ENCODE assay signal across 8 cellular contexts in the genomic region with DNA sequence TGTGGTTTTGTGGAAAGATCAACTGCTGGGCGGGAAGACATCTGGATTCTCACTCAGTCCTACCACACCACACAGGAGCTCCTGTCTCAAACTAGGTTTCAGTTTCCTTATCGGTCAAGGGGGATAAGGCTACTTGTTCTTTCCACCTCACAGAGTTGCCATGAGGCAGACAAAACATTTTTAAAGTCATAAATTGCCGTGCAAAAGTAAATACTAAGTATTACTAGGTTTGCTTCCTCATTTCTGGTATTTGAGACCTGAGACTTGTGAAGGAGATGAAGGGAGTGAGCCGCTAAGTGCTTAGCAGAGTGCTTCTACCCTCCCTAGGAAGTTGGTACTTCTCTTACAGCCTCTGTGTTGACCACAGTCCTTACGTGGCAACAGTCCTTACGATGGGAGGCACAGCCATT. TPM values are rescaled to one million over a fixed set of nuclear protein-coding genes. Genes with fewer than 3 reads are reported as not detected.
DNase-seq lines count a peak whose midpoint lies in the region; ATAC-seq and TF ChIP-seq lines count a peak whose summit lies in the region.

No MANE protein-coding gene starts in this region.

- H3K27ac ChIP-seq in DND-41 (ENCODE audit: low read length): peak overlapping the region; percentile 3; the same call in 1 of the 2 replicates
- peak overlapping the region; percentile 88 for H3K27ac ChIP-seq in temporal lobe (ENCODE audit: low read depth, low read length)

- intact Hi-C loops in activated CD8-positive, alpha-beta T cell treated with anti-CD3 and anti-CD28 coated beads for 36 hours (cut with micrococcal nuclease): loop anchor here (1.0 to 10.0 kb wide), 2 partner anchors 36 to 226 kb away; partner anchors contain the start of gene MED28

- peaks cover 13% of the 10 kb centered on the region for H3K79me2 ChIP-seq in DND-41 (ENCODE audit: insufficient read depth, low read length)

- peak overlapping the region; percentile 73 for H3K4me2 ChIP-seq in DND-41 (ENCODE audit: insufficient read depth, low read length)

- H4K20me1 ChIP-seq in DND-41 (ENCODE audit: insufficient read depth, low read length): no peaks in the 10 kb centered on the region

- TF ChIP-seq CTCF in DND-41 (IDR thresholded peaks at IDR 0.05; ENCODE audit: borderline replicate concordance, extremely low read depth, low read length, poor library complexity, severe bottlenecking): no peak
- TF ChIP-seq CTCF in activated CD8-positive, alpha-beta T cell treated with anti-CD3 and anti-CD28 coated beads for 36 hours (IDR thresholded peaks at IDR 0.05): no peak

- no peak overlapping the region; the same call in 1 of the 2 replicates for H2AFZ ChIP-seq in DND-41 (ENCODE audit: low read depth, low read length)

- no peak for DNase-seq in DND-41
- peak; percentile 7 for DNase-seq in activated CD8-positive, alpha-beta T cell treated with anti-CD3 and anti-CD28 coated beads for 36 hours
- DNase-seq in immature natural killer cell: peak; percentile 45 to 57 (median 50)
- no peak for DNase-seq in nucleus accumbens (lab: John Stamatoyannopoulos, UW)
- DNase-seq in UCSD-AML1 (lab: John Stamatoyannopoulos, UW; ENCODE audit: unreplicated experiment): no peak

- no peaks in the 10 kb centered on the region for H3K9me3 ChIP-seq in DND-41 (ENCODE audit: insufficient read depth, low read length, severe bottlenecking)

- H3K27me3 ChIP-seq in DND-41 (ENCODE audit: insufficient read depth, low read length, poor library complexity): no peaks in the 10 kb centered on the region

- H3K9me3 Mint-ChIP-seq in activated CD8-positive, alpha-beta T cell treated with anti-CD3 and anti-CD28 coated beads for 36 hours: no peaks in the 10 kb centered on the region
- no peaks in the 10 kb centered on the region for H3K9me3 Mint-ChIP-seq in immature natural killer cell

- no peaks in the 10 kb centered on the region for H3K27me3 Mint-ChIP-seq in activated CD8-positive, alpha-beta T cell treated with anti-CD3 and anti-CD28 coated beads for 36 hours
- peaks cover 16 to 23% (median 21%) of the 10 kb centered on the region in 3 donors for H3K27me3 Mint-ChIP-seq in immature natural killer cell (ENCODE audit: low read depth in 3 of 3)

- H3K4me3 ChIP-seq in DND-41 (ENCODE audit: low read depth in 1 of 2, low read length in 2 of 2): peak overlapping the region in 1 of 2 experiments; percentile 59; a peak in 2 of 4 replicates

- H3K4me3 Mint-ChIP-seq in activated CD8-positive, alpha-beta T cell treated with anti-CD3 and anti-CD28 coated beads for 36 hours: peak overlapping the region; percentile 94
- peak overlapping the region; percentile 86 to 96 (median 93) for H3K4me3 Mint-ChIP-seq in immature natural killer cell

- H3K4me1 Mint-ChIP-seq in activated CD8-positive, alpha-beta T cell treated with anti-CD3 and anti-CD28 coated beads for 36 hours (ENCODE audit: low read depth): peaks cover 23% of the 10 kb centered on the region
- H3K4me1 Mint-ChIP-seq in immature natural killer cell: peaks cover 20 to 27% of the 10 kb centered on the region in 2 donors

- peaks cover 31% of the 10 kb centered on the region for H3K4me1 ChIP-seq in DND-41 (ENCODE audit: insufficient read depth, low read length)

- CTCF ChIA-PET in activated CD8-positive, alpha-beta T cell treated with anti-CD3 and anti-CD28 coated beads for 36 hours (lab: Charles Lee): interaction anchor here (1.2 to 1.3 kb wide), 2 partner anchors 29 to 36 kb away, joined by 3 to 10 read pairs; partner anchors contain the start of gene MED28

- H3K36me3 Mint-ChIP-seq in activated CD8-positive, alpha-beta T cell treated with anti-CD3 and anti-CD28 coated beads for 36 hours (ENCODE audit: low read depth): peaks cover 50% of the 10 kb centered on the region
- peaks cover 4 to 10% (median 4%) of the 10 kb centered on the region in 3 donors for H3K36me3 Mint-ChIP-seq in immature natural killer cell

- POLR2A ChIA-PET in activated CD8-positive, alpha-beta T cell treated with anti-CD3 and anti-CD28 coated beads for 36 hours (lab: Charles Lee): interaction anchor here (1.2 to 2.7 kb wide), 6 partner anchors 8 to 232 kb away, joined by 4 to 24 read pairs (median 6); partner anchors contain the start of genes DCAF16, MED28 and NCAPG

- ATAC-seq in DND-41 (ENCODE audit: insufficient read depth, low read depth) (no peak), GM19467 (IDR thresholded peaks at IDR 0.05; ENCODE audit: unreplicated experiment) (peak; percentile 29), HG03565 (IDR thresholded peaks at IDR 0.05; ENCODE audit: unreplicated experiment) (peak; percentile 31)
- ATAC-seq in activated CD8-positive, alpha-beta T cell treated with anti-CD3 and anti-CD28 coated beads for 36 hours: no peak

- H3K27ac Mint-ChIP-seq in activated CD8-positive, alpha-beta T cell treated with anti-CD3 and anti-CD28 coated beads for 36 hours: peak overlapping the region; percentile 93
- H3K27ac Mint-ChIP-seq in immature natural killer cell: peak overlapping the region; percentile 94 to 99 (median 96)

- peaks cover 6% of the 10 kb centered on the region; the same call in 1 of the 2 replicates for H3K36me3 ChIP-seq in DND-41 (ENCODE audit: insufficient read depth, low read length)

- peak overlapping the region; percentile 75 for H3K9ac ChIP-seq in DND-41 (ENCODE audit: low read depth, low read length)

RNA-seq across cellular contexts. Expression of gene LAP3, which starts 1.5 kb away (rescaled TPM):
- 100 to 1,000 TPM; 100 to 101 TPM for total RNA-seq in activated CD8-positive, alpha-beta T cell treated with anti-CD3 and anti-CD28 coated beads for 36 hours
- polyA plus RNA-seq in immature natural killer cell: 100 to 1,000 TPM in 1 of 3 donors, 10 to 100 TPM in 2; 56.5 to 106 (median 72.7) TPM
- total RNA-seq in temporal lobe: 34.4 TPM

RNA-seq across cellular contexts. Expression of gene MED28, which starts 36.0 kb away (rescaled TPM):
- 10 to 100 TPM; 56.3 to 60.8 TPM for total RNA-seq in activated CD8-positive, alpha-beta T cell treated with anti-CD3 and anti-CD28 coated beads for 36 hours
- 10 to 100 TPM; 33.4 to 45.3 (median 40.1) TPM for polyA plus RNA-seq in immature natural killer cell
- total RNA-seq in temporal lobe: 30.7 TPM

Comparison
In these comparisons a context has a peak if more than half of its experiments do, and no peak if none do; other contexts are left out.
1. ATAC-seq: peak in GM19467 (single experiment) and HG03565 (single experiment); none in DND-41 (single experiment) and activated CD8-positive, alpha-beta T cell treated with anti-CD3 and anti-CD28 coated beads for 36 hours (single experiment).
2. DNase-seq: peak in activated CD8-positive, alpha-beta T cell treated with anti-CD3 and anti-CD28 coated beads for 36 hours (single experiment) and immature natural killer cell (3 of 3); none in DND-41 (single experiment), nucleus accumbens (0 of 56) and UCSD-AML1 (single experiment).